In the genomic region with DNA sequence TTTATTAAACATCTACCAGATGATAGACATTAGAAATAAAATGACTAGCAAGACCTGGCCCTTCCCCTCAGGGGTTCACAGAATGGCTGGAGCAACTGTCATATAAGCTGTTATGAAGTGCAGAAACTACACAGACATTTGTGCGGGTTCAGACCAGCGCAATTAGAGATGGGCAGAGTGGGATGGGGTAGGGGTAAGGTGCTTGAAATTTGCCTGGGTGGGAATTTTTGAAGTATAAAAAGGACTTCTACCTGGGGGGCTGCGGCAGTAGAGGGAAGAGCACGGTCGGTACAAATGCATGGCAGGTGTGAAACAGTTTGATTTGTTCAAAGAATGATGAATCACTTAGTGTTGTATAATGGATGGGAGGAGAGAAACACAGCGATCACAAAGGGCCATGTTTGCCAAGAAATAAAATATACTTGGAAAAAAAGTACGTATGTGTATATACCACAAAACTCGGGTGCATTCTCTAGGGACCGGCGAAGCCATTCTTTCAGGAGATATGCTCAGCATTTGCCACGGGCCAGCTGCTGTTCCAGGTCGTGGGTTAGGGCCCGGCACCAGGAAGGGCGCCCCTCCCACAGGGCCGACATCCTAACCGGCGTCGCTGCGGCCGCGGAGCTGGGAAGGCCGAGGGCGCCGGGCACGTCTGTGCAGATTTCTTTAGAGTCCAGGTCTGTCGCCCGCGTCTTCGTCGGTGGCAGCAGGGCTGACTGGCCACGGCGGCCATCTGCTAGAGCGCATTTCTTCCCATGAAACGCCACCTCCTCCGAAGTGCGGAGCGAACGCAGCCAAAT, we compare ENCODE assay signal across 8 cellular contexts. TPM values are rescaled to one million over a fixed set of nuclear protein-coding genes. Genes with fewer than 3 reads are reported as not detected.
DNase-seq lines count a peak whose midpoint lies in the region; ATAC-seq and TF ChIP-seq lines count a peak whose summit lies in the region.

No MANE protein-coding gene starts in this region.

- TF ChIP-seq CTCF in PC-9 (conservative IDR thresholded peaks at IDR 0.05) (no peak), cardiac fibroblast (IDR thresholded peaks at IDR 0.05; ENCODE audit: low read depth, low read length) (no peak), kidney epithelial cell (IDR thresholded peaks at IDR 0.05; ENCODE audit: insufficient read depth, low read length, poor library complexity, severe bottlenecking) (no peak)

- intact Hi-C loops in PC-9 (cut with micrococcal nuclease; ENCODE audit: unreplicated experiment), result loop anchor here (2.0 kb wide), 2 partner anchors 278 to 286 kb away; a partner anchor contains a TSS

- CTCF ChIA-PET in PC-9 (lab: Charles Lee), result interaction anchor here (1.0 to 1.4 kb wide), 2 partner anchors 40 to 419 kb away, joined by 3 to 5 read pairs; a partner anchor contains a TSS

- peak overlapping the region; percentile 86 for H2AFZ ChIP-seq in PC-9

- peaks cover 24% of the 10 kb centered on the region for H3F3A ChIP-seq in PC-9 (ENCODE audit: insufficient read depth, low read depth)

- H3K4me1 ChIP-seq in PC-9 (replicated peaks; ENCODE audit: insufficient read depth), result peaks cover 23% of the 10 kb centered on the region

- peaks cover 26% of the 10 kb centered on the region for H3K36me3 ChIP-seq in PC-9 (ENCODE audit: low read depth)
- no peaks in the 10 kb centered on the region for H3K36me3 ChIP-seq in kidney epithelial cell (ENCODE audit: control insufficient read depth, insufficient read depth, low read length)

- DNase-seq in COLO668 (lab: John Stamatoyannopoulos, UW; ENCODE audit: unreplicated experiment), result peak; percentile 60
- DNase-seq in PC-9, result peak; percentile 52 to 60
- peak; percentile 55 to 60 for DNase-seq in cardiac fibroblast (ENCODE audit: low read depth in 2 of 2)
- no peak for DNase-seq in kidney epithelial cell (ENCODE audit: low read depth)
- DNase-seq in stimulated activated CD4-positive, alpha-beta T cell treated with anti-CD3 and anti-CD28 coated beads, TNF-alpha, amount 100 ng/mL, for 48 hours (ENCODE audit: low read depth in 3 of 3), result peak in 2 of 3 donors; percentile 17 to 21
- DNase-seq in cortex of kidney (lab: John Stamatoyannopoulos, UW), result no peak

- no peaks in the 10 kb centered on the region for H3K9me3 ChIP-seq in PC-9 (ENCODE audit: insufficient read depth, low read depth)

- peaks cover 37% of the 10 kb centered on the region for H3K79me2 ChIP-seq in PC-9 (ENCODE audit: low read depth)

- H3K27me3 ChIP-seq in PC-9 (ENCODE audit: insufficient read depth, low read depth) (no peaks in the 10 kb centered on the region), kidney epithelial cell (ENCODE audit: control insufficient read depth, insufficient read depth, low read length) (no peaks in the 10 kb centered on the region)

- peak overlapping the region; percentile 88 for H3K27ac ChIP-seq in PC-9

- TSS peak; percentile 83 for BruUV-seq in PC-9 (replicated peaks; lab: Mats Ljungman, UMichigan)

- peak overlapping the region; percentile 98 for H3K4me3 ChIP-seq in PC-9
- H3K4me3 ChIP-seq in cardiac fibroblast (replicated peaks in 1 of 2; ENCODE audit: low read depth in 2 of 2, low read length in 2 of 2), result peak overlapping the region; percentile 97
- H3K4me3 ChIP-seq in kidney epithelial cell (ENCODE audit: low read depth, low read length), result peak overlapping the region; percentile 100

- H3K9me2 ChIP-seq in PC-9 (ENCODE audit: insufficient read depth), result no peaks in the 10 kb centered on the region

- H4K20me1 ChIP-seq in PC-9 (ENCODE audit: insufficient read depth), result peaks cover 20% of the 10 kb centered on the region

- peak overlapping the region; percentile 99 for H3K4me2 ChIP-seq in PC-9

- POLR2A ChIA-PET in PC-9 (lab: Charles Lee; ENCODE audit: unreplicated experiment), result interaction anchor here (0.9 to 1.4 kb wide), 3 partner anchors 40 to 199 kb away, joined by 3 to 9 read pairs (median 7); a partner anchor contains a TSS

- peak; percentile 19 for ATAC-seq in GM19372 (IDR thresholded peaks at IDR 0.05; ENCODE audit: low read depth, unreplicated experiment)
- ATAC-seq in HG03439 (IDR thresholded peaks at IDR 0.05; ENCODE audit: unreplicated experiment), result peak; percentile 30

RNA-seq across cellular contexts. Expression of a gene that starts 0.8 kb away (rescaled TPM):
- 75.9 and 78.6 TPM in 2 replicates for total RNA-seq in PC-9 (2021)
- total RNA-seq in kidney epithelial cell, result 116 and 178 TPM in 2 replicates

RNA-seq across cellular contexts. Expression of a gene that starts 39.9 kb away (rescaled TPM):
- total RNA-seq in PC-9 (2021) (15.9 and 16.2 TPM in 2 replicates), kidney epithelial cell (11.0 and 11.9 TPM in 2 replicates)

Comparison
In these comparisons a context has a peak if more than half of its experiments do, and no peak if none do; other contexts are left out.
1. DNase-seq: peak in COLO668 (single experiment), PC-9 (2 of 2), cardiac fibroblast (2 of 2) and stimulated activated CD4-positive, alpha-beta T cell treated with anti-CD3 and anti-CD28 coated beads, TNF-alpha, amount 100 ng/mL, for 48 hours (2 of 3); none in kidney epithelial cell (single experiment) and cortex of kidney (single experiment).
2. Peak in every context shown above with its lines, with median percentiles within 50 percentile points of each other: H3K4me3 ChIP-seq.